ENCODE assay signal across 9 cellular contexts in genomic region chr1:42340093-42340492, GRCh38. TPM values are rescaled to one million over a fixed set of nuclear protein-coding genes. Genes with fewer than 3 reads are reported as not detected.
A peak's percentile ranks its signal among the peaks of the same experiment; 100 is the strongest.
DNase-seq lines count a peak whose midpoint lies in the region; ATAC-seq and TF ChIP-seq lines count a peak whose summit lies in the region.
"Had no signal": no experiment of that assay in that cellular context is flagged by ENCODE, and none has a peak within 500 bp of the region (broad histone marks: within the 10 kb centered on the region; RNA-seq: fewer than 3 reads in every experiment).

No MANE protein-coding gene starts in this region.

- H3K4me1 ChIP-seq in IMR-90 (ENCODE audit: control insufficient read depth, insufficient read depth, low read length) (no peaks in the 10 kb centered on the region), colonic mucosa (peaks cover 11% of the 10 kb centered on the region), transverse colon (peaks cover 4 to 35% (median 22%) of the 10 kb centered on the region in 4 donors)

- H3K36me3 ChIP-seq in IMR-90 (ENCODE audit: control insufficient read depth, insufficient read depth, low read length), result no peaks in the 10 kb centered on the region
- H3K36me3 ChIP-seq in colonic mucosa, result no peaks in the 10 kb centered on the region
- no peaks in the 10 kb centered on the region for H3K36me3 ChIP-seq in transverse colon

- no peak for TF ChIP-seq RAD21 in IMR-90 (IDR thresholded peaks at IDR 0.05; ENCODE audit: low read length)

- intact Hi-C loops in IMR-90 (cut with micrococcal nuclease) (loop anchor here (5.0 kb wide), 1 partner anchor 342 kb away; the partner anchor contains the start of gene YBX1), colonic mucosa (cut with DNase I) (loop anchor here (10.0 kb wide), 2 partner anchors 125 to 405 kb away; partner anchors contain the start of genes CCDC30 and CLDN19), transverse colon (cut with DNase I; ENCODE audit: low total_unique reads) (no loop called here)

- no peak overlapping the region for H2BK5ac ChIP-seq in IMR-90 (ENCODE audit: low read depth, low read length, poor library complexity, severe bottlenecking)

- no peaks in the 10 kb centered on the region for H4K20me1 ChIP-seq in IMR-90 (ENCODE audit: insufficient read depth, low read length)

- CTCF ChIA-PET in IMR-90 (lab: Yijun Ruan, JAX), result interaction anchor here (0.9 kb wide), 1 partner anchor 166 kb away, joined by 4 read pairs; no protein-coding TSS in a partner anchor

- H3K18ac ChIP-seq in IMR-90 (ENCODE audit: low read depth, low read length), result no peak overlapping the region

- H3K4me3 ChIP-seq in IMR-90 (ENCODE audit: insufficient read depth, low read depth, low read length), result no peak overlapping the region
- no peak overlapping the region for H3K4me3 ChIP-seq in colonic mucosa
- no peak overlapping the region for H3K4me3 ChIP-seq in transverse colon

- H3K27me3 ChIP-seq in IMR-90 (ENCODE audit: control insufficient read depth, insufficient read depth, low read length), result peaks cover 2% of the 10 kb centered on the region; the same call in 1 of the 2 replicates
- H3K27me3 ChIP-seq in colonic mucosa, result no peaks in the 10 kb centered on the region
- no peaks in the 10 kb centered on the region for H3K27me3 ChIP-seq in transverse colon

- in situ Hi-C loops in IMR-90 (cut with MboI; ENCODE audit: low sequenced_read_pairs) (no loop called here), transverse colon (cut with MboI; ENCODE audit: low pct_ligation_motif_present in 1 of 4, low pct_unique_long_range_greater_than_20kb in 1 of 4, low sequenced_read_pairs in 3 of 4) (loop anchor here in 3 of 4 donors (25.0 kb wide), 3 partner anchors 322 to 422 kb away; partner anchors contain the start of genes C1orf50 (in 2 of the 3), P3H1 (in 2 of the 3), CLDN19 (in 1 of the 3) and PPIH (in 1 of the 3))

- no peak overlapping the region for H2BK120ac ChIP-seq in IMR-90 (ENCODE audit: low read depth, low read length)

- no peak overlapping the region for H2AK9ac ChIP-seq in IMR-90 (replicated peaks; ENCODE audit: low read depth, low read length, poor library complexity)

- H2AFZ ChIP-seq in IMR-90 (replicated peaks; ENCODE audit: low read length, poor library complexity), result no peak overlapping the region

- H4K5ac ChIP-seq in IMR-90 (ENCODE audit: low read depth, low read length), result no peak overlapping the region

- H3K9me3 ChIP-seq in IMR-90 (ENCODE audit: control insufficient read depth, insufficient read depth, low read length), result no peaks in the 10 kb centered on the region
- H3K9me3 ChIP-seq in colonic mucosa, result no peaks in the 10 kb centered on the region
- no peaks in the 10 kb centered on the region for H3K9me3 ChIP-seq in transverse colon

- no CpG with 5 or more reads among the region's 2 CpGs for WGBS in IMR-90 (ENCODE audit: extremely low coverage in 2 of 2, insufficient read length in 1 of 2), 2 experiments
- 35 to 38% methylated on average over 2 of the region's 2 CpGs for WGBS in transverse colon (ENCODE audit: low coverage in 1 of 2), 2 donors

- no TSS peak for BruUV-seq in IMR-90 (replicated peaks; lab: Mats Ljungman, UMichigan)

- no peak overlapping the region for H3K23ac ChIP-seq in IMR-90 (ENCODE audit: low read depth, low read length)

- POLR2A ChIA-PET in IMR-90 (lab: Charles Lee; ENCODE audit: unreplicated experiment), result no interaction called here

- no peak overlapping the region for H2BK20ac ChIP-seq in IMR-90 (ENCODE audit: low read depth, low read length)

- H3K56ac ChIP-seq in IMR-90 (ENCODE audit: extremely low read depth, insufficient read depth, low read length), result no peak overlapping the region

- no peak overlapping the region for H3K14ac ChIP-seq in IMR-90 (replicated peaks; ENCODE audit: low read depth, low read length)

- no peaks in the 10 kb centered on the region for H3K9me1 ChIP-seq in IMR-90 (ENCODE audit: insufficient read depth, low read length)

- H2AK5ac ChIP-seq in IMR-90 (ENCODE audit: low read depth, low read length), result no peak overlapping the region

- peaks cover 0 to 9% of the 10 kb centered on the region in 2 experiments; a peak in 2 of 4 replicates for H3K79me1 ChIP-seq in IMR-90 (ENCODE audit: low read depth in 1 of 2, low read length in 2 of 2)

- TF ChIP-seq CTCF in IMR-90 (conservative IDR thresholded peaks at IDR 0.05; ENCODE audit: low read depth, low read length) (no peak), colonic mucosa (IDR thresholded peaks at IDR 0.05) (no peak), transverse colon (IDR thresholded peaks at IDR 0.05) (no peak), GM10266 (IDR thresholded peaks at IDR 0.05; ENCODE audit: control insufficient read depth, insufficient read depth, low read depth, missing control alignments) (no peak)

- no peak overlapping the region for H4K91ac ChIP-seq in IMR-90 (ENCODE audit: insufficient read depth, low read depth, low read length)

- H3K4ac ChIP-seq in IMR-90 (ENCODE audit: low read depth, low read length), result no peak overlapping the region

- no peak for TF ChIP-seq EP300 in transverse colon (IDR thresholded peaks at IDR 0.05; ENCODE audit: low read depth)

- H3K9ac ChIP-seq in IMR-90 (ENCODE audit: low read depth, low read length), result no peak overlapping the region
- H3K9ac ChIP-seq in colonic mucosa (ENCODE audit: low read depth in 2 of 2, low read length in 2 of 2), result no peak overlapping the region

- H3K27ac ChIP-seq in IMR-90 (ENCODE audit: insufficient read depth, low read length) (no peak overlapping the region), colonic mucosa (peak overlapping the region; percentile 59), transverse colon (peak overlapping the region in 3 of 4 donors; percentile 27 to 62 (median 33))

- H2BK15ac ChIP-seq in IMR-90 (ENCODE audit: low read depth, low read length), result no peak overlapping the region

- ATAC-seq in IMR-90 (ENCODE audit: low read depth) (no peak), HG03571 (IDR thresholded peaks at IDR 0.05; ENCODE audit: unreplicated experiment) (no peak)
- ATAC-seq: effector memory CD8-positive, alpha-beta T cell; left lobe of liver had no signal

- dilution Hi-C loops in IMR-90 (cut with HindIII; ENCODE audit: low sequenced_read_pairs, unreplicated experiment), result no loop called here

- no peak for TF ChIP-seq POLR2A in IMR-90 (IDR thresholded peaks at IDR 0.05; ENCODE audit: low read depth, low read length)
- TF ChIP-seq POLR2A in transverse colon (IDR thresholded peaks at IDR 0.05), result no peak

- DNase-seq in IMR-90, result peak; percentile 16
- peak; percentile 87 for DNase-seq in NCI-H446 treated with DMSO at 0.1 percent for 48 hours (lab: John Stamatoyannopoulos, UW)
- DNase-seq in colonic mucosa, result peak; percentile 68
- DNase-seq in transverse colon, result peak; percentile 30
- DNase-seq in stimulated activated CD4-positive, alpha-beta T cell treated with anti-CD3 and anti-CD28 coated beads, Interleukin-15, amount 100 ng/mL, for 24 hours, result no peak
- no peak for DNase-seq in GM10266 (ENCODE audit: extremely low spot score)
- DNase-seq: effector memory CD8-positive, alpha-beta T cell had no signal

- no peak overlapping the region for H3K4me2 ChIP-seq in IMR-90 (ENCODE audit: low read depth, low read length)

- no peak overlapping the region for H4K8ac ChIP-seq in IMR-90 (ENCODE audit: low read depth in 2 of 2, low read length in 2 of 2)

TF ChIP-seq in IMR-90, 13 proteins besides CTCF, POLR2A, EP300 and RAD21 (continues in another document):
- TF ChIP-seq CHD1 (IDR thresholded peaks at IDR 0.05; ENCODE audit: low read depth, low read length), result no peak
- TF ChIP-seq SMC3 (IDR thresholded peaks at IDR 0.05; ENCODE audit: low read depth, low read length), result no peak
- no peak for TF ChIP-seq FOS (IDR thresholded peaks at IDR 0.05; ENCODE audit: low read depth, low read length)
- TF ChIP-seq MXI1 (IDR thresholded peaks at IDR 0.05; ENCODE audit: borderline replicate concordance, low read depth, low read length), result no peak
- TF ChIP-seq MAZ (IDR thresholded peaks at IDR 0.05; ENCODE audit: borderline replicate concordance, low read depth, low read length), result no peak
- TF ChIP-seq NFE2L2 (IDR thresholded peaks at IDR 0.05; ENCODE audit: low read depth, low read length), result no peak
- TF ChIP-seq USF2 (IDR thresholded peaks at IDR 0.05; ENCODE audit: low read depth, low read length), result no peak
- no peak for TF ChIP-seq BHLHE40 (IDR thresholded peaks at IDR 0.05; ENCODE audit: low read depth, low read length)
- TF ChIP-seq RFX5 (IDR thresholded peaks at IDR 0.05; ENCODE audit: low read depth, low read length), result no peak
- TF ChIP-seq CEBPB (IDR thresholded peaks at IDR 0.05; ENCODE audit: low read depth, low read length), result no peak
- TF ChIP-seq ELK1 (IDR thresholded peaks at IDR 0.05; ENCODE audit: borderline replicate concordance, low read depth, low read length), result no peak
- TF ChIP-seq RCOR1 (IDR thresholded peaks at IDR 0.05; ENCODE audit: insufficient replicate concordance, low read length), result no peak

RNA-seq across cellular contexts. Expression of gene FOXJ3, which starts 5.1 kb away (rescaled TPM):
- total RNA-seq in IMR-90 (2012; rRNA removed), result 28.1 and 30.5 TPM in 2 replicates
- polyA plus RNA-seq in IMR-90 (2012; rRNA removed), result 16.6 and 16.7 TPM in 2 replicates
- polyA plus RNA-seq in IMR-90 (2012; cell fraction: cytosol; rRNA removed), result 6.9 and 7.0 TPM in 2 replicates
- 21.5 and 62.8 TPM in 2 replicates for polyA plus RNA-seq in IMR-90 (2012; cell fraction: nucleus; rRNA removed; ENCODE audit: low replicate concordance)
- total RNA-seq in colonic mucosa, result 10 to 100 TPM; 39.9 to 44.8 TPM
- total RNA-seq in transverse colon, result 10 to 100 TPM; 18.5 to 62.1 (median 38.6) TPM

RNA-seq across cellular contexts. Expression of gene RIMKLA, which starts 40.5 kb away (rescaled TPM):
- total RNA-seq in IMR-90 (2012; rRNA removed) (not detected in 2 replicates), colonic mucosa (10 to 100 TPM; 14.3 to 30.9 TPM), transverse colon (10 to 100 TPM in 2 of 4 donors, 1 to 10 TPM in 2; 2.4 to 11.9 (median 8.8) TPM)
- polyA plus RNA-seq in IMR-90 (2012; rRNA removed), result not detected in 2 replicates
- 0.03 TPM in 1 of 2 replicates, not detected in the other for polyA plus RNA-seq in IMR-90 (2012; cell fraction: cytosol; rRNA removed)
- not detected in 2 replicates for polyA plus RNA-seq in IMR-90 (2012; cell fraction: nucleus; rRNA removed; ENCODE audit: low replicate concordance)

Comparison
In these comparisons a context has a peak if more than half of its experiments do, and no peak if none do; other contexts are left out.
1. DNase-seq: peak in IMR-90 (single experiment), NCI-H446 treated with DMSO at 0.1 percent for 48 hours (single experiment), colonic mucosa (single experiment) and transverse colon (single experiment); none in stimulated activated CD4-positive, alpha-beta T cell treated with anti-CD3 and anti-CD28 coated beads, Interleukin-15, amount 100 ng/mL, for 24 hours (single experiment) and GM10266 (single experiment).